ENCODE assay signal across 8 cellular contexts in the genomic region with DNA sequence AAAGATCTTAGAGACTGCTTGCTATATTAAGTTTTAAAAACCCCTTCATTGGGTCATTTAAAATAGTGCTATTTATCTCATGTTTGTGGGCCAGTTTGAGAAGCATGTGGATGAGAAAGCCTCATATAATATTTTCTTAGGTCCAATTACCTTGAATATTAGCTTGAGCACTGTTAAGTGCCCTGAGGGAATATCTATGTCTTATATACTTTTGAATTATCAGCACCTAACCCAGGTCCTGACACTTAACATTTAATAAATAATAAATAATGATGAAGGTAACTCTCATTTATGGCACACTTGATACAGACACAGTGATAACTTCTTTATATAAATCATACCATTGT. TPM values are rescaled to one million over a fixed set of nuclear protein-coding genes. Genes with fewer than 3 reads are reported as not detected.
DNase-seq lines count a peak whose midpoint lies in the region; ATAC-seq and TF ChIP-seq lines count a peak whose summit lies in the region.

No MANE protein-coding gene starts in this region.

- H3K4me1 ChIP-seq in skeletal muscle satellite cell (ENCODE audit: control insufficient read depth, insufficient read depth, low read length) = peaks cover 14% of the 10 kb centered on the region

- H3K27me3 ChIP-seq in dorsolateral prefrontal cortex = no peaks in the 10 kb centered on the region
- H3K27me3 ChIP-seq in skeletal muscle satellite cell (ENCODE audit: control insufficient read depth, insufficient read depth, low read length) = no peaks in the 10 kb centered on the region

- intact Hi-C loops in dorsolateral prefrontal cortex (cut with DNase I) = no loop called here

- H3K4me3 ChIP-seq in dorsolateral prefrontal cortex (peak overlapping the region in 32 of 59 donors; percentile 5 to 58 (median 42)), skeletal muscle satellite cell (ENCODE audit: low read length) (no peak overlapping the region)

- peak; percentile 4 for ATAC-seq in GM18907 (IDR thresholded peaks at IDR 0.05; ENCODE audit: unreplicated experiment)
- peak; percentile 16 for ATAC-seq in HG03135 (IDR thresholded peaks at IDR 0.05; ENCODE audit: unreplicated experiment)
- ATAC-seq in GM19397 (IDR thresholded peaks at IDR 0.05; ENCODE audit: unreplicated experiment) = no peak
- ATAC-seq in HG03565 (IDR thresholded peaks at IDR 0.05; ENCODE audit: unreplicated experiment) = no peak

- no peak overlapping the region for H3K9ac ChIP-seq in skeletal muscle satellite cell (ENCODE audit: low read depth, low read length)

- H3K36me3 ChIP-seq in skeletal muscle satellite cell (ENCODE audit: insufficient read depth, low read length) = no peaks in the 10 kb centered on the region

- H3K27ac ChIP-seq in dorsolateral prefrontal cortex = peak overlapping the region in 50 of 59 donors; percentile 7 to 83 (median 64)

- TF ChIP-seq CTCF in dorsolateral prefrontal cortex (IDR thresholded peaks at IDR 0.05 in 54 of 56, conservative IDR thresholded peaks at IDR 0.05 in 2 of 56; ENCODE audit: low read depth in 1 of 56, partially characterized antibody in 56 of 56) = no peak

- no peak for DNase-seq in dorsolateral prefrontal cortex
- no peak for DNase-seq in NCI-H2196 (lab: John Stamatoyannopoulos, UW; ENCODE audit: unreplicated experiment)
- no peak for DNase-seq in NK-92 treated with Interleukin-12 subunit alpha and Interleukin-12 subunit beta, amount 100 ng/mL, for 24 hours (lab: John Stamatoyannopoulos, UW)

- H3K9me3 ChIP-seq in skeletal muscle satellite cell (replicated peaks; ENCODE audit: low read length) = no peaks in the 10 kb centered on the region

- peak overlapping the region; percentile 78 for H3K4me2 ChIP-seq in skeletal muscle satellite cell (ENCODE audit: low read length)

RNA-seq across cellular contexts. Expression of gene GBP2, which starts 0.3 kb away (rescaled TPM):
- 10 to 100 TPM in 30 of 120 experiments, 1 to 10 TPM in 90; 1.6 to 45.2 (median 6.8) TPM for total RNA-seq in dorsolateral prefrontal cortex
- 2.3 and 3.9 TPM in 2 replicates for total RNA-seq in skeletal muscle satellite cell (2012; rRNA removed)

RNA-seq across cellular contexts. Expression of gene GBP7, which starts 49.6 kb away (rescaled TPM):
- total RNA-seq in dorsolateral prefrontal cortex = under 1 TPM in 4 of 120 experiments, not detected in 116; 0.18 to 0.40 (median 0.36) TPM
- not detected in 2 replicates for total RNA-seq in skeletal muscle satellite cell (2012; rRNA removed)

Comparison
In these comparisons a context has a peak if more than half of its experiments do, and no peak if none do; other contexts are left out.
1. ATAC-seq: peak in GM18907 (single experiment) and HG03135 (single experiment); none in GM19397 (single experiment) and HG03565 (single experiment).